In genomic region chr7:152913492-152913891, GRCh38 we compare ENCODE assay signal across 1 cellular context.
TF ChIP-seq lines count a peak whose summit lies in the region.

No MANE protein-coding gene starts in this region.

TF ChIP-seq in HepG2, 621 proteins besides CTCF, POLR2A, EP300 and RAD21 (continued from another document):
- TF ChIP-seq ZNF318 (CRISPR knock-in tag; IDR thresholded peaks at IDR 0.05) (no peak), TOPORS (CRISPR knock-in tag; IDR thresholded peaks at IDR 0.05) (no peak), PAXIP1 (CRISPR knock-in tag; conservative IDR thresholded peaks at IDR 0.05) (peak; percentile 44; the same call in 1 of the 2 replicates), MAFF (IDR thresholded peaks at IDR 0.05; ENCODE audit: low read depth, low read length) (no peak), KLF12 (CRISPR knock-in tag; IDR thresholded peaks at IDR 0.05; ENCODE audit: borderline replicate concordance) (no peak), ZNF33A (CRISPR knock-in tag; IDR thresholded peaks at IDR 0.05; ENCODE audit: borderline replicate concordance) (no peak), JUNB (CRISPR knock-in tag; IDR thresholded peaks at IDR 0.05; ENCODE audit: borderline replicate concordance) (no peak), CENPT (CRISPR knock-in tag; IDR thresholded peaks at IDR 0.05; ENCODE audit: low read depth) (no peak), SMAD9 (CRISPR knock-in tag; IDR thresholded peaks at IDR 0.05) (no peak), SOX13 (IDR thresholded peaks at IDR 0.05) (no peak), SOX13 (CRISPR knock-in tag; conservative IDR thresholded peaks at IDR 0.05 in 1 of 2, IDR thresholded peaks at IDR 0.05 in 1 of 2) (peak in 1 of 2 experiments; percentile 47; a peak in 1 of 4 replicates), MNT (IDR thresholded peaks at IDR 0.05) (no peak), HDAC1 (CRISPR knock-in tag; IDR thresholded peaks at IDR 0.05) (no peak), MIXL1 (CRISPR knock-in tag; IDR thresholded peaks at IDR 0.05) (no peak), CAMTA2 (CRISPR knock-in tag; IDR thresholded peaks at IDR 0.05; ENCODE audit: borderline replicate concordance) (no peak), GATAD2A (CRISPR knock-in tag; IDR thresholded peaks at IDR 0.05) (peak; percentile 43; the same call in 1 of the 2 replicates), ZBTB42 (CRISPR knock-in tag; IDR thresholded peaks at IDR 0.05) (no peak), ZNF333 (CRISPR knock-in tag; IDR thresholded peaks at IDR 0.05; ENCODE audit: borderline replicate concordance) (no peak), ZSCAN9 (CRISPR knock-in tag; IDR thresholded peaks at IDR 0.05; ENCODE audit: borderline replicate concordance) (no peak), ARID5B (CRISPR knock-in tag; IDR thresholded peaks at IDR 0.05) (peak; percentile 73), ZNF614 (CRISPR knock-in tag; IDR thresholded peaks at IDR 0.05; ENCODE audit: borderline replicate concordance) (no peak), FUBP1 (CRISPR knock-in tag; IDR thresholded peaks at IDR 0.05; ENCODE audit: borderline replicate concordance) (no peak), MLLT10 (CRISPR knock-in tag; IDR thresholded peaks at IDR 0.05) (no peak)
